In the genomic region with DNA sequence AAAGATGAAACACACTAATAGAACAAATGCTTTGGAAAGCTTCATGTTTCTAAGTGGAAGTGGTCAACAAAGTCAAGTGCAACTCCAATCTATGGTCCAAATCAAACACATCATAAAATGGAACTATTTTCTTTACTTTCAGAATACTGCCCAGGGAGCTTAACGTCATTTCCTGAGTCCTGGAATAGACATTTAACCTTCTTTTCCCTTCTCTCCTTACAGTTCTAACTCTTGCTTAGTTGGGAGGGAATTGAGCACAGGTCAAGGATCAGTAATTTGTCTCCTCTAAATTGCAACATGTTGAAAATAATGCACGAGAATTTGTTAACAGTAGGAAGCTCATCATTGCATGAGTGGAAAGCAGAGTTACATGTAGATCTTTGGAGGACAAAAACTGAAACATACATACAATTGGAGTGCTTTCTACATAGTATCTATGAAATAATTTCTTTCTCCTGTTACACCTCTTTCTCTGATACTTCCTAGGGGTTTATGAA, we compare ENCODE assay signal across 14 cellular contexts.
"Had no signal": no experiment of that assay in that cellular context is flagged by ENCODE, and none has a peak within 500 bp of the region (broad histone marks: within the 10 kb centered on the region; RNA-seq: fewer than 3 reads in every experiment).

No MANE protein-coding gene starts in this region.

- H3K36me3 Mint-ChIP-seq: T-cell had no signal

- DNase-seq: activated CD4-positive, alpha-beta T cell treated with anti-CD3 and anti-CD28 coated beads, Interleukin-2, amount 50 U/mL, for 48 hours; activated naive CD4-positive, alpha-beta T cell treated with Interleukin-2 at 50 U/mL for 16 hours; mesendoderm; T-cell; T1000 had no signal

- H3K27ac ChIP-seq: right atrium auricular region, vagina, VCaP had no signal

- H3K27me3 ChIP-seq: right atrium auricular region, vagina had no signal

- H3K4me3 ChIP-seq: right atrium auricular region, smooth muscle cell, vagina had no signal

- H3K9me3 ChIP-seq: right atrium auricular region, vagina had no signal

- FAIRE-seq: astrocyte, islet of Langerhans had no signal

- H3K4me1 Mint-ChIP-seq: activated T-helper 17 cell treated with anti-CD3 and anti-CD28 coated beads, Interleukin-2, amount 50 U/mL, for 72 hours; T-cell had no signal

- H3K27ac Mint-ChIP-seq: activated T-helper 17 cell treated with anti-CD3 and anti-CD28 coated beads, Interleukin-2, amount 50 U/mL, for 72 hours; stimulated activated naive CD8-positive, alpha-beta T cell treated with anti-CD3 and anti-CD28 coated beads, Interleukin-15, Interleukin-2, amounts not matched to agents 100 ng/mL and 50 ng/mL, for 24 hours; T-cell had no signal

- H3K36me3 ChIP-seq: right atrium auricular region, vagina had no signal

- H3K4me2 ChIP-seq: smooth muscle cell had no signal

- ATAC-seq: activated T-helper 17 cell treated with anti-CD3 and anti-CD28 coated beads, Interleukin-2, amount 50 U/mL, for 72 hours; esophagus mucosa; T-cell had no signal

- H3K4me3 Mint-ChIP-seq: activated T-helper 17 cell treated with anti-CD3 and anti-CD28 coated beads, Interleukin-2, amount 50 U/mL, for 72 hours; stimulated activated naive CD8-positive, alpha-beta T cell treated with anti-CD3 and anti-CD28 coated beads, Interleukin-15, Interleukin-2, amounts not matched to agents 100 ng/mL and 50 ng/mL, for 24 hours; T-cell had no signal

- H3K9me3 Mint-ChIP-seq: activated T-helper 17 cell treated with anti-CD3 and anti-CD28 coated beads, Interleukin-2, amount 50 U/mL, for 72 hours; stimulated activated naive CD8-positive, alpha-beta T cell treated with anti-CD3 and anti-CD28 coated beads, Interleukin-15, Interleukin-2, amounts not matched to agents 100 ng/mL and 50 ng/mL, for 24 hours; T-cell had no signal
